In the genomic region with DNA sequence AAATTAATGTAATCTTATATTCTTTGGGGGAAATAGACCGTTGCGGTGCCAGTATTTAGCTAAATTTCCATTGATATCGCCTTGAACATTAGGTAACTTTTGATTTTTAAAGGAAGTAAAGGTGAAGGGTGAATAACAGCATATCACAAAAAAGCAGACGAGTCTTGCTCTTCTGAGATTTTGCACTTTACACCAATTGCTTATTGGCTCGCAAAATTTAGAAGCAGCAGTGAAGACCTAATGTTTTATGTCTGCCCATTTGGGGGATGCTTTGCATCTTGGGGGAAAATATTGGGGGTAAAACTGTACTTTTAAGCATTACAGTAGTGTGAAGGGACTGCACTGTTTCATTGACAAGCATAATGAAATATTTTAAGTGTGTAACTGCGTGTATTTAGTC, we compare ENCODE assay signal across 9 cellular contexts. TPM values are rescaled to one million over a fixed set of nuclear protein-coding genes. Genes with fewer than 3 reads are reported as not detected.
DNase-seq lines count a peak whose midpoint lies in the region; TF ChIP-seq lines count a peak whose summit lies in the region.
"Had no signal": no experiment of that assay in that cellular context is flagged by ENCODE, and none has a peak within 500 bp of the region (broad histone marks: within the 10 kb centered on the region; RNA-seq: fewer than 3 reads in every experiment).

No MANE protein-coding gene starts in this region.

- H3K36me3 ChIP-seq in endocrine pancreas (ENCODE audit: control insufficient read depth, insufficient read depth, low read length) (no peaks in the 10 kb centered on the region), neuronal stem cell (replicated peaks in 1 of 2; ENCODE audit: control insufficient read depth in 2 of 2, insufficient read depth in 2 of 2, low read length in 2 of 2) (no peaks in the 10 kb centered on the region)

- CTCF ChIA-PET in AG04450 (lab: Charles Lee): interaction anchor here (1.0 to 2.0 kb wide), 3 partner anchors 21 to 108 kb away, joined by 5 to 7 read pairs (median 5); no protein-coding TSS in a partner anchor

- H2AK5ac ChIP-seq in neuronal stem cell (ENCODE audit: low read depth, low read length): no peak overlapping the region

- no peak overlapping the region for H3K23ac ChIP-seq in neuronal stem cell (ENCODE audit: low read depth, low read length, poor library complexity)

- no peak overlapping the region for H3K27ac ChIP-seq in AG04450 (ENCODE audit: low read depth, low read length)
- peak overlapping the region; percentile 10 for H3K27ac ChIP-seq in neuronal stem cell (replicated peaks; ENCODE audit: low read length)

- no peak overlapping the region for H3K18ac ChIP-seq in neuronal stem cell (ENCODE audit: low read length)

- H3K27me3 ChIP-seq in AG04450 (ENCODE audit: control insufficient read depth, insufficient read depth, low read length) (peaks cover 2% of the 10 kb centered on the region), endocrine pancreas (ENCODE audit: control insufficient read depth, insufficient read depth, low read length) (no peaks in the 10 kb centered on the region), neuronal stem cell (ENCODE audit: control insufficient read depth in 3 of 3, insufficient read depth in 3 of 3, low read depth in 1 of 3, low read length in 3 of 3) (no peaks in the 10 kb centered on the region)

- H3K4me2 ChIP-seq in neuronal stem cell (ENCODE audit: insufficient read depth, low read length, poor library complexity, severe bottlenecking): peak overlapping the region; percentile 61

- H4K91ac ChIP-seq in neuronal stem cell (ENCODE audit: low read depth, low read length, poor library complexity): no peak overlapping the region

- H3K4me1 ChIP-seq in endocrine pancreas (ENCODE audit: control insufficient read depth, insufficient read depth, low read length): peaks cover 5% of the 10 kb centered on the region
- H3K4me1 ChIP-seq in neuronal stem cell (ENCODE audit: control insufficient read depth in 2 of 2, insufficient read depth in 1 of 2, low read depth in 1 of 2, low read length in 2 of 2): peaks cover 9 to 12% of the 10 kb centered on the region in 2 donors

- no peak overlapping the region for H2BK12ac ChIP-seq in neuronal stem cell (ENCODE audit: low read length)

- TF ChIP-seq CTCF in AG04450 (IDR thresholded peaks at IDR 0.05; ENCODE audit: low read depth, low read length): no peak

- H3K4ac ChIP-seq in neuronal stem cell (ENCODE audit: low read length): no peak overlapping the region

- no peak overlapping the region for H2BK120ac ChIP-seq in neuronal stem cell (ENCODE audit: low read depth, low read length)

- H2AFZ ChIP-seq in neuronal stem cell (ENCODE audit: low read length): peak overlapping the region; percentile 46

- POLR2A ChIA-PET in AG04450 (lab: Yijun Ruan, JAX): no interaction called here

- no peak overlapping the region for H4K8ac ChIP-seq in neuronal stem cell (ENCODE audit: low read depth, low read length)

- H2BK15ac ChIP-seq in neuronal stem cell (ENCODE audit: low read length): no peak overlapping the region

- no peak for DNase-seq in AG04450 (ENCODE audit: low read depth, low spot score)
- no peak for DNase-seq in Jurkat, Clone E6-1 (ENCODE audit: low read depth, low spot score)
- DNase-seq in neuronal stem cell (ENCODE audit: low spot score): no peak
- no peak for DNase-seq in hepatic stellate cell (ENCODE audit: low spot score)
- no peak for DNase-seq in NCI-H187 treated with DMSO at 0.1 percent for 48 hours (lab: John Stamatoyannopoulos, UW)
- no peak for DNase-seq in SW 1271 (lab: John Stamatoyannopoulos, UW)
- no peak for DNase-seq in T-helper 9 cell
- DNase-seq: activated B cell treated with CpG ODN at 0.5 μM for 24 hours had no signal

- H3K9me3 ChIP-seq in AG04450 (ENCODE audit: control insufficient read depth, insufficient read depth, low read length): no peaks in the 10 kb centered on the region
- H3K9me3 ChIP-seq in endocrine pancreas (ENCODE audit: control insufficient read depth, low read length): no peaks in the 10 kb centered on the region
- H3K9me3 ChIP-seq in neuronal stem cell (replicated peaks in 1 of 2; ENCODE audit: control insufficient read depth in 2 of 2, insufficient read depth in 1 of 2, low read depth in 1 of 2, low read length in 2 of 2): no peaks in the 10 kb centered on the region

- no peaks in the 10 kb centered on the region for H3K79me1 ChIP-seq in neuronal stem cell (ENCODE audit: low read depth, low read length)

- no CpG with 5 or more reads among the region's 6 CpGs for WGBS in neuronal stem cell (ENCODE audit: extremely low coverage in 2 of 2, insufficient read length in 2 of 2, insufficient replicate concordance in 1 of 2), 2 donors

- peak overlapping the region; percentile 67 for H3K4me3 ChIP-seq in AG04450 (ENCODE audit: low read depth, low read length)
- peak overlapping the region; percentile 65 for H3K4me3 ChIP-seq in Jurkat, Clone E6-1 (ENCODE audit: low read length)
- peak overlapping the region; percentile 88 for H3K4me3 ChIP-seq in endocrine pancreas (ENCODE audit: control insufficient read depth, insufficient read depth, low read length)
- peak overlapping the region; percentile 56 to 77 for H3K4me3 ChIP-seq in neuronal stem cell (ENCODE audit: low read length in 2 of 2)

- H3K14ac ChIP-seq in neuronal stem cell (ENCODE audit: low read length): no peak overlapping the region

- H3K9ac ChIP-seq in endocrine pancreas (ENCODE audit: control insufficient read depth, insufficient read depth, low read length): no peak overlapping the region
- no peak overlapping the region for H3K9ac ChIP-seq in neuronal stem cell (ENCODE audit: low read depth, low read length, poor library complexity)

- H2BK5ac ChIP-seq in neuronal stem cell (ENCODE audit: low read length): no peak overlapping the region

RNA-seq across cellular contexts. Expression of gene MAP2K6, which starts 0.9 kb away (rescaled TPM):
- polyA plus RNA-seq in AG04450 (2011; rRNA removed): 8.8 and 10.9 TPM in 2 replicates
- polyA minus RNA-seq in AG04450 (2011; rRNA and poly(A)+ RNA removed): 15.4 and 16.2 TPM in 2 replicates
- 14.4 TPM for polyA plus RNA-seq in Jurkat, Clone E6-1 (2012; ENCODE audit: insufficient read depth, insufficient read length)
- 39.6 TPM for polyA plus RNA-seq in neuronal stem cell (2013, experiment 1 of 2)
- polyA plus RNA-seq in neuronal stem cell (2013, experiment 2 of 2): 40.7 TPM
